8 cellular contexts compared by ENCODE assay signal in the genomic region with DNA sequence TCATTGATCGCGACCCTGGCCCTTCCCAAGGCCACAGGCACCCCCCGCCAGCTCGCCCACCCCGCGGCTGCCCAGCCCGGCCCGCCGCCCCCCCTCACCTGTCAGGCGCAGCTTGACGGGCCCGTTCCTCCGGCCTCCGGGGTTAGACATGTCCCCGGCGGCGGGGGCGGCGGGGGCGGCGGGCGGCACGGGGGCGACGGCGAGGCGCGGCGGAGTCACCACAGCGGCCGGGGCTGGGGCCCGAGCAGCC. TPM values are rescaled to one million over a fixed set of nuclear protein-coding genes. Genes with fewer than 3 reads are reported as not detected.
DNase-seq lines count a peak whose midpoint lies in the region; ATAC-seq and TF ChIP-seq lines count a peak whose summit lies in the region.

No MANE protein-coding gene starts in this region.

- H3K4me3 ChIP-seq in Loucy (ENCODE audit: low read length, poor library complexity, severe bottlenecking) (peak overlapping the region; percentile 94), colonic mucosa (peak overlapping the region; percentile 66), muscle layer of colon (ENCODE audit: low read depth in 1 of 2, low read length in 2 of 2) (peak overlapping the region; percentile 64 to 70)

- no peak for DNase-seq in activated CD4-positive, alpha-beta T cell treated with anti-CD3 and anti-CD28 coated beads, Interleukin-2, amount 10 ng/mL, durations not matched to agents 24 days and 14 days
- DNase-seq in activated CD4-positive, alpha-beta T cell treated with anti-CD3 and anti-CD28 coated beads for 48 hours: no peak
- DNase-seq in colonic mucosa (no peak), omental fat pad (ENCODE audit: low spot score) (no peak), A172 (ENCODE audit: low spot score) (no peak), NCI-H2107 (lab: John Stamatoyannopoulos, UW) (no peak)

- H3K9me3 ChIP-seq in Loucy (ENCODE audit: insufficient read depth, low read depth, low read length) (no peaks in the 10 kb centered on the region), colonic mucosa (no peaks in the 10 kb centered on the region), muscle layer of colon (ENCODE audit: low read length) (no peaks in the 10 kb centered on the region)

- H3K27ac ChIP-seq in colonic mucosa (peak overlapping the region; percentile 92), muscle layer of colon (ENCODE audit: low read depth, low read length) (peak overlapping the region; percentile 82)

- no peak for TF ChIP-seq CTCF in Loucy (conservative IDR thresholded peaks at IDR 0.05; ENCODE audit: low read length)
- no peak for TF ChIP-seq CTCF in colonic mucosa (IDR thresholded peaks at IDR 0.05)
- no peak for TF ChIP-seq CTCF in omental fat pad (IDR thresholded peaks at IDR 0.05)

- peak overlapping the region; percentile 93 for H3K9ac ChIP-seq in Loucy (ENCODE audit: low read depth, low read length, poor library complexity, severe bottlenecking)
- H3K9ac ChIP-seq in colonic mucosa (ENCODE audit: low read depth in 2 of 2, low read length in 2 of 2): peak overlapping the region; percentile 71 to 81
- peak overlapping the region; percentile 72 for H3K9ac ChIP-seq in muscle layer of colon (ENCODE audit: low read length)

- ATAC-seq in omental fat pad (ENCODE audit: low FRiP score): no peak

- peak overlapping the region; percentile 96 for H3K4me3 Mint-ChIP-seq in activated CD4-positive, alpha-beta T cell treated with anti-CD3 and anti-CD28 coated beads, Interleukin-2, amount 10 ng/mL, durations not matched to agents 24 days and 14 days

- H3F3A ChIP-seq in Loucy (ENCODE audit: low read depth): peaks cover 5% of the 10 kb centered on the region; the same call in 1 of the 2 replicates

- peaks cover 51% of the 10 kb centered on the region for H3K79me2 ChIP-seq in Loucy (ENCODE audit: insufficient read depth, low read length)

- intact Hi-C loops in activated CD4-positive, alpha-beta T cell treated with anti-CD3 and anti-CD28 coated beads, Interleukin-2, amount 10 ng/mL, durations not matched to agents 24 days and 14 days (cut with micrococcal nuclease): loop anchor here (5.0 kb wide), 2 partner anchors 76 to 239 kb away; no protein-coding TSS in a partner anchor
- intact Hi-C loops in colonic mucosa (cut with DNase I): loop anchor here (10.0 kb wide), 1 partner anchor 73 kb away; no protein-coding TSS in a partner anchor

- H3K27me3 Mint-ChIP-seq in activated CD4-positive, alpha-beta T cell treated with anti-CD3 and anti-CD28 coated beads, Interleukin-2, amount 10 ng/mL, durations not matched to agents 24 days and 14 days: no peaks in the 10 kb centered on the region

- H3K4me1 ChIP-seq in Loucy (ENCODE audit: insufficient read depth, low read length, poor library complexity, severe bottlenecking) (peaks cover 26% of the 10 kb centered on the region), colonic mucosa (no peaks in the 10 kb centered on the region), muscle layer of colon (ENCODE audit: insufficient read depth, low read length) (peaks cover 22% of the 10 kb centered on the region)

- H3K27me3 ChIP-seq in Loucy (ENCODE audit: insufficient read depth, low read length, poor library complexity, severe bottlenecking) (no peaks in the 10 kb centered on the region), colonic mucosa (no peaks in the 10 kb centered on the region), muscle layer of colon (ENCODE audit: control insufficient read depth in 1 of 2, insufficient read depth in 2 of 2, low read length in 2 of 2) (no peaks in the 10 kb centered on the region)

- H2AFZ ChIP-seq in Loucy (ENCODE audit: low read length): no peak overlapping the region

- H3K4me1 Mint-ChIP-seq in activated CD4-positive, alpha-beta T cell treated with anti-CD3 and anti-CD28 coated beads, Interleukin-2, amount 10 ng/mL, durations not matched to agents 24 days and 14 days: peaks cover 31% of the 10 kb centered on the region

- peak overlapping the region; percentile 92 for H3K27ac Mint-ChIP-seq in activated CD4-positive, alpha-beta T cell treated with anti-CD3 and anti-CD28 coated beads, Interleukin-2, amount 10 ng/mL, durations not matched to agents 24 days and 14 days

- H4K20me1 ChIP-seq in Loucy (ENCODE audit: insufficient read depth, low read length, poor library complexity, severe bottlenecking): peaks cover 38% of the 10 kb centered on the region

- H3K36me3 ChIP-seq in Loucy (ENCODE audit: insufficient read depth, low read length) (no peaks in the 10 kb centered on the region), colonic mucosa (no peaks in the 10 kb centered on the region), muscle layer of colon (ENCODE audit: insufficient read depth, low read length) (no peaks in the 10 kb centered on the region)

- H3K36me3 Mint-ChIP-seq in activated CD4-positive, alpha-beta T cell treated with anti-CD3 and anti-CD28 coated beads, Interleukin-2, amount 10 ng/mL, durations not matched to agents 24 days and 14 days (ENCODE audit: low read depth): peaks cover 10% of the 10 kb centered on the region

- H3K4me2 ChIP-seq in Loucy (ENCODE audit: low read depth, low read length, poor library complexity, severe bottlenecking): peak overlapping the region; percentile 75

- H3K9me3 Mint-ChIP-seq in activated CD4-positive, alpha-beta T cell treated with anti-CD3 and anti-CD28 coated beads, Interleukin-2, amount 10 ng/mL, durations not matched to agents 24 days and 14 days: no peaks in the 10 kb centered on the region

- no peaks in the 10 kb centered on the region for H3K9me2 ChIP-seq in Loucy (replicated peaks; ENCODE audit: low read depth, low read length)

RNA-seq across cellular contexts. Expression of a gene that starts 0.5 kb away (rescaled TPM):
- 10.3 and 11.3 TPM in 2 replicates for total RNA-seq in activated CD4-positive, alpha-beta T cell treated with anti-CD3 and anti-CD28 coated beads, Interleukin-2, amount 10 ng/mL, durations not matched to agents 24 days and 14 days
- total RNA-seq in colonic mucosa (10 to 100 TPM; 10.6 to 18.6 TPM), omental fat pad (10 to 100 TPM; 26.8 to 38.1 (median 29.5) TPM)
- 45.6 and 50.8 TPM in 2 replicates for total RNA-seq in A172 (2014; rRNA removed; shearing (Covaris generic))
